Comparison of ENCODE assay signal across 16 cellular contexts in the genomic region with DNA sequence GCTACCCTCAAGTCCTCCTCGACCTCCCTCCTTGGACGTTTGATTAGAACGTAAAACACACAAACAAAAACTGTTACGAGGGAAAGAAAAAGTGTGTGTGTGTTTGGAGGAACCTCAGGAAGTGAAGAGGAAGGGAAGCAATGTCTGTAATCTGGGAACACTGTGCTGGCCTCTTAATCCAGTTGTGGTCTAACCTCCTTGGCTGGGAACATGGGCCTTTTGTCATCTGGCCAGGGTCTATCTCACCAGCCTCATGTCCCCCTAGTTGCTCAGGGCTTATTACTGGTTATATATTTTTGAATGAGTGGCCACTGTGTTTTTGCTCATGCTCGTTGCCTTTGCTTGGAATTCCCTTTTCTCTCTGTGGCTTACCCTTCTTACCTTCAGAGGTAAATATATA.
DNase-seq lines count a peak whose midpoint lies in the region; ATAC-seq and TF ChIP-seq lines count a peak whose summit lies in the region.
"Had no signal": no experiment of that assay in that cellular context is flagged by ENCODE, and none has a peak within 500 bp of the region (broad histone marks: within the 10 kb centered on the region; RNA-seq: fewer than 3 reads in every experiment).

No MANE protein-coding gene starts in this region.

- H3K9me2 ChIP-seq in PC-3 (replicated peaks; ENCODE audit: low read length), result no peaks in the 10 kb centered on the region

- no peaks in the 10 kb centered on the region for H3K9me3 Mint-ChIP-seq in endodermal cell
- no peaks in the 10 kb centered on the region for H3K9me3 Mint-ChIP-seq in naive thymus-derived CD4-positive, alpha-beta T cell
- H3K9me3 Mint-ChIP-seq: CD4-positive, alpha-beta memory T cell had no signal

- DNase-seq in PC-3, result no peak
- DNase-seq in endodermal cell, result no peak
- DNase-seq in trophoblast cell, result no peak
- no peak for DNase-seq in naive thymus-derived CD4-positive, alpha-beta T cell
- DNase-seq in hepatic stellate cell (ENCODE audit: low spot score), result no peak
- DNase-seq: CD4-positive, alpha-beta memory T cell; NCI-H1092 treated with DMSO at 0.1 percent for 48 hours; NCI-H2081; NCI-H2171 treated with DMSO at 0.1 percent for 48 hours; NCI-H446 treated with DMSO at 0.1 percent for 48 hours; RPMI8226; SIG-M5 had no signal

- WGBS in endodermal cell (ENCODE audit: insufficient coverage in 1 of 2, insufficient read length in 1 of 2), 2 experiments, result 79 to 96% methylated on average over 4 to 5 of the region's 5 CpGs
- whole genome bisulfite sequencing in trophoblast cell (ENCODE audit: extremely low coverage, insufficient coverage, insufficient read length), result no CpG with 5 or more reads among the region's 5 CpGs

- H3K23ac ChIP-seq in trophoblast cell (ENCODE audit: low read length), result no peak overlapping the region

- no peaks in the 10 kb centered on the region for H3K79me2 ChIP-seq in PC-3 (ENCODE audit: low read length)
- H3K79me2 ChIP-seq in trophoblast cell (ENCODE audit: control insufficient read depth, insufficient read depth, low read length, poor library complexity), result no peaks in the 10 kb centered on the region

- H3K4me2 ChIP-seq in PC-3 (ENCODE audit: low read length) (peak overlapping the region; percentile 53), trophoblast cell (ENCODE audit: low read length) (peak overlapping the region; percentile 17)
- H3K4me2 ChIP-seq: BLaER1 had no signal

- no peak overlapping the region for H3K27ac ChIP-seq in PC-3 (ENCODE audit: low read length)
- no peak overlapping the region for H3K27ac ChIP-seq in endodermal cell (ENCODE audit: low read depth, low read length)
- H3K27ac ChIP-seq in trophoblast cell (ENCODE audit: low read depth, low read length), result peak overlapping the region; percentile 42
- no peak overlapping the region for H3K27ac ChIP-seq in naive thymus-derived CD4-positive, alpha-beta T cell (ENCODE audit: low read depth, low read length)
- H3K27ac ChIP-seq: BLaER1 had no signal

- no peak overlapping the region for H2AK5ac ChIP-seq in trophoblast cell (ENCODE audit: low read length)

- no TSS peak for BruUV-seq in PC-3 (replicated peaks; lab: Mats Ljungman, UMichigan)

- peak overlapping the region; percentile 58 for H2BK5ac ChIP-seq in trophoblast cell (ENCODE audit: low read depth, low read length, poor library complexity)

- no peak overlapping the region for H3K4ac ChIP-seq in trophoblast cell (ENCODE audit: low read depth, low read length)

- peaks cover 16% of the 10 kb centered on the region for H3K4me1 ChIP-seq in ES-I3 (ENCODE audit: insufficient read depth, low read length)
- H3K4me1 ChIP-seq in PC-3 (ENCODE audit: insufficient read depth, low read length), result peaks cover 14% of the 10 kb centered on the region
- no peaks in the 10 kb centered on the region for H3K4me1 ChIP-seq in endodermal cell (ENCODE audit: control insufficient read depth, insufficient read depth, low read length)
- H3K4me1 ChIP-seq in trophoblast cell (ENCODE audit: control insufficient read depth in 1 of 2, insufficient read depth in 2 of 2, low read length in 2 of 2), result peaks cover 13 to 19% of the 10 kb centered on the region in 2 experiments
- no peaks in the 10 kb centered on the region for H3K4me1 ChIP-seq in naive thymus-derived CD4-positive, alpha-beta T cell (ENCODE audit: control insufficient read depth in 2 of 2, insufficient read depth in 2 of 2, low read length in 2 of 2)
- H3K4me1 ChIP-seq: BLaER1 had no signal

- peaks cover 8% of the 10 kb centered on the region for H3K79me1 ChIP-seq in trophoblast cell (ENCODE audit: low read length)

- H4K8ac ChIP-seq in trophoblast cell (ENCODE audit: low read depth, low read length), result peak overlapping the region; percentile 65

- H3K4me3 Mint-ChIP-seq in endodermal cell, result no peak overlapping the region
- H3K4me3 Mint-ChIP-seq in naive thymus-derived CD4-positive, alpha-beta T cell, result no peak overlapping the region
- H3K4me3 Mint-ChIP-seq: CD4-positive, alpha-beta memory T cell had no signal

- no peak overlapping the region for H3K18ac ChIP-seq in trophoblast cell (ENCODE audit: low read length)

- POLR2A ChIA-PET in PC-3 (lab: Charles Lee; ENCODE audit: unreplicated experiment), result no interaction called here
- POLR2A ChIA-PET in naive thymus-derived CD4-positive, alpha-beta T cell (lab: Charles Lee), result no interaction called here

- no peak for ATAC-seq in PC-3
- no peak for ATAC-seq in naive thymus-derived CD4-positive, alpha-beta T cell
- ATAC-seq in HG02759 (IDR thresholded peaks at IDR 0.05; ENCODE audit: unreplicated experiment), result no peak
- ATAC-seq: GM12878 had no signal

- H4K91ac ChIP-seq in trophoblast cell (ENCODE audit: low read depth, low read length), result peak overlapping the region; percentile 79

- TF ChIP-seq CTCF in PC-3 (conservative IDR thresholded peaks at IDR 0.05; ENCODE audit: low read depth, low read length) (no peak), endodermal cell (conservative IDR thresholded peaks at IDR 0.05) (no peak)

- no peaks in the 10 kb centered on the region for H3F3A ChIP-seq in PC-3 (ENCODE audit: low read length, unreplicated experiment)

- H3K4me1 Mint-ChIP-seq in endodermal cell, result peaks cover 14% of the 10 kb centered on the region
- H3K4me1 Mint-ChIP-seq in naive thymus-derived CD4-positive, alpha-beta T cell, result peaks cover 0 to 3% (median 0%) of the 10 kb centered on the region in 7 donors

- H3K14ac ChIP-seq in trophoblast cell (ENCODE audit: low read length), result peak overlapping the region; percentile 64

- intact Hi-C loops in PC-3 (cut with micrococcal nuclease), result loop anchor here (1.0 kb wide), 1 partner anchor 9 kb away; no protein-coding TSS in a partner anchor
- intact Hi-C loops in naive thymus-derived CD4-positive, alpha-beta T cell (cut with micrococcal nuclease), result no loop called here

- H4K20me1 ChIP-seq in PC-3 (ENCODE audit: low read length), result no peaks in the 10 kb centered on the region
- H4K20me1 ChIP-seq: BLaER1 had no signal

- peak overlapping the region; percentile 5; the same call in 1 of the 2 replicates for H3K9ac ChIP-seq in ES-I3 (ENCODE audit: low read depth, low read length)
- no peak overlapping the region for H3K9ac ChIP-seq in PC-3 (ENCODE audit: low read length)
- no peak overlapping the region for H3K9ac ChIP-seq in endodermal cell (ENCODE audit: extremely low read depth, low read length, poor library complexity, severe bottlenecking)
- no peak overlapping the region for H3K9ac ChIP-seq in trophoblast cell (ENCODE audit: low read length)
- H3K9ac ChIP-seq: BLaER1 had no signal

- no peaks in the 10 kb centered on the region for H3K36me3 Mint-ChIP-seq in endodermal cell (ENCODE audit: low read depth)
- H3K36me3 Mint-ChIP-seq in naive thymus-derived CD4-positive, alpha-beta T cell, result no peaks in the 10 kb centered on the region
- H3K36me3 Mint-ChIP-seq: CD4-positive, alpha-beta memory T cell had no signal

- H3K4me3 ChIP-seq in PC-3 (ENCODE audit: low read length) (0 out of 2 replicates have a peak overlapping the region, but pooled peaks have one; percentile 3), endodermal cell (ENCODE audit: low read length) (no peak overlapping the region), trophoblast cell (ENCODE audit: low read depth, low read length) (no peak overlapping the region)
- H3K4me3 ChIP-seq in naive thymus-derived CD4-positive, alpha-beta T cell (ENCODE audit: low read length), result no peak overlapping the region
- H3K4me3 ChIP-seq: BLaER1, GM12878 had no signal

- H3K27me3 ChIP-seq in PC-3 (ENCODE audit: low read length), result no peaks in the 10 kb centered on the region
- H3K27me3 ChIP-seq in endodermal cell (ENCODE audit: control insufficient read depth, insufficient read depth, low read length, poor library complexity, severe bottlenecking), result no peaks in the 10 kb centered on the region
- no peaks in the 10 kb centered on the region for H3K27me3 ChIP-seq in trophoblast cell (ENCODE audit: insufficient read depth, low read length)
- no peaks in the 10 kb centered on the region for H3K27me3 ChIP-seq in naive thymus-derived CD4-positive, alpha-beta T cell (ENCODE audit: control insufficient read depth in 2 of 2, insufficient read depth in 2 of 2, low read length in 2 of 2)
- H3K27me3 ChIP-seq: BLaER1 had no signal

- CTCF ChIA-PET in PC-3 (lab: Charles Lee), result no interaction called here
- CTCF ChIA-PET in naive thymus-derived CD4-positive, alpha-beta T cell (lab: Charles Lee), result interaction anchor here (0.8 kb wide), 1 partner anchor 14 kb away, joined by 3 read pairs; no protein-coding TSS in a partner anchor

- H3K27me3 Mint-ChIP-seq in endodermal cell (ENCODE audit: insufficient read depth), result peaks cover 4% of the 10 kb centered on the region
- peaks cover 8 to 34% (median 15%) of the 10 kb centered on the region in 5 donors for H3K27me3 Mint-ChIP-seq in naive thymus-derived CD4-positive, alpha-beta T cell

- H2BK120ac ChIP-seq in trophoblast cell (ENCODE audit: insufficient read depth, low read length, poor library complexity), result peak overlapping the region; percentile 77

- H3K36me3 ChIP-seq in ES-I3 (ENCODE audit: insufficient read depth, low read length), result no peaks in the 10 kb centered on the region
- H3K36me3 ChIP-seq in PC-3 (ENCODE audit: low read depth, low read length), result no peaks in the 10 kb centered on the region
- no peaks in the 10 kb centered on the region for H3K36me3 ChIP-seq in endodermal cell (ENCODE audit: control insufficient read depth, insufficient read depth, low read length)
- H3K36me3 ChIP-seq in trophoblast cell (ENCODE audit: control insufficient read depth in 1 of 2, insufficient read depth in 2 of 2, low read length in 2 of 2), result no peaks in the 10 kb centered on the region
- H3K36me3 ChIP-seq in naive thymus-derived CD4-positive, alpha-beta T cell (ENCODE audit: control insufficient read depth in 2 of 3, insufficient read depth in 3 of 3, low read length in 3 of 3), result no peaks in the 10 kb centered on the region
- H3K36me3 ChIP-seq: BLaER1 had no signal

- peak overlapping the region; percentile 51 for H2BK12ac ChIP-seq in trophoblast cell (ENCODE audit: low read length)

- H2AFZ ChIP-seq in PC-3 (ENCODE audit: low read length) (0 out of 2 replicates have a peak overlapping the region, but pooled peaks have one; percentile 21), trophoblast cell (ENCODE audit: insufficient read depth, low read length, poor library complexity) (no peak overlapping the region)

- H3K9me3 ChIP-seq in ES-I3 (ENCODE audit: control insufficient read depth, insufficient read depth, low read length), result no peaks in the 10 kb centered on the region
- no peaks in the 10 kb centered on the region for H3K9me3 ChIP-seq in PC-3 (ENCODE audit: low read length)
- H3K9me3 ChIP-seq in endodermal cell (ENCODE audit: control insufficient read depth, low read length), result no peaks in the 10 kb centered on the region
- no peaks in the 10 kb centered on the region for H3K9me3 ChIP-seq in trophoblast cell (ENCODE audit: insufficient read depth, low read depth, low read length)
- no peaks in the 10 kb centered on the region for H3K9me3 ChIP-seq in naive thymus-derived CD4-positive, alpha-beta T cell (ENCODE audit: control insufficient read depth in 2 of 3, low read length in 3 of 3)
- H3K9me3 ChIP-seq: BLaER1 had no signal

- H4K12ac ChIP-seq in trophoblast cell (ENCODE audit: low read depth, low read length), result no peak overlapping the region

- H3K27ac Mint-ChIP-seq in endodermal cell, result peak overlapping the region; percentile 87
- no peak overlapping the region for H3K27ac Mint-ChIP-seq in naive thymus-derived CD4-positive, alpha-beta T cell
- H3K27ac Mint-ChIP-seq: CD4-positive, alpha-beta memory T cell had no signal
